29 cellular contexts compared by ENCODE assay signal in the genomic region with DNA sequence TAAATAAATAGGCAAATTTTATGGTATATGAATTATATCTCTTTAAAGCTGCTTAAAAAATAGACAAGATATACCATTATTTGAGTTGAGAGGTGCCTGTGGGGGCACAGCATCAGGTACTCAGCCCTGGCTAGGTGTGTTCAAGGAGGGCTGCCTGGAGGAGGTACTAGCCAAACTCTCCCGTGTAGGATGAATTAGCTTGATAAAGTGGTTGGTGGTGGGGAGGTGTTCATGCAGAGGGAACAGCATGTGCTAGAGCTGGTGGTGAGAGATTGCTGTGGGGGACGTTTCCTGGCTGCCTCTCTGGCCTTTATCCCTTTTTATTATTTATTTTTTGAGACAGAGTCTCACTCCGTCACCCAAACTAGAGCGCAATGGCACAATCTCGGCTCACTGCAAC.
"Had no signal": no experiment of that assay in that cellular context is flagged by ENCODE, and none has a peak within 500 bp of the region (broad histone marks: within the 10 kb centered on the region; RNA-seq: fewer than 3 reads in every experiment).

No MANE protein-coding gene starts in this region.

- H3K36me3 ChIP-seq: lower lobe of right lung, pancreas, prostate gland, stomach, thyroid gland, transverse colon, upper lobe of right lung had no signal

- ATAC-seq: left cardiac atrium; left lobe of liver; lower lobe of right lung; pancreas; right cardiac atrium; sciatic nerve; stimulated activated naive B cell treated with anti-CD40 and anti-IgM and Interleukin-4, amounts not matched to agents 10 μg/mL and 1 μg/mL and 100 μg/mL, for 72 hours; stimulated activated naive CD8-positive, alpha-beta T cell treated with anti-CD3 and anti-CD28 coated beads, Interleukin-15, Interleukin-2, amounts not matched to agents 100 U/mL and 50 U/mL, for 24 hours; upper lobe of right lung had no signal

- FAIRE-seq: pancreas, urothelium cell line had no signal

- H3K27ac ChIP-seq: hepatocyte, lower lobe of right lung, pancreas, prostate gland, skin epidermis, stomach, testis, thyroid gland, transverse colon, upper lobe of right lung had no signal

- H3K4me1 ChIP-seq: pancreas, prostate gland, testis had no signal

- H3K4me3 ChIP-seq: hepatocyte, lower lobe of right lung, pancreas, prostate gland, skin epidermis, stomach, testis, thyroid gland, transverse colon, upper lobe of right lung had no signal

- H3K27me3 ChIP-seq: hepatocyte, pancreas, testis, thyroid gland had no signal

- H3K79me2 ChIP-seq: hepatocyte had no signal

- H3K36me3 Mint-ChIP-seq: mesothelial cell of epicardium; naive B cell; stimulated activated naive B cell treated with anti-CD40 and anti-IgM and Interleukin-4, amounts not matched to agents 10 μg/mL and 1 μg/mL and 100 μg/mL, for 72 hours had no signal

- H3K4me2 ChIP-seq: hepatocyte had no signal

- H2AFZ ChIP-seq: hepatocyte had no signal

- DNase-seq: islet precursor cell; left cardiac atrium; lower lobe of right lung; mammary epithelial cell; naive B cell; nucleus accumbens; pancreas; retina; right cardiac atrium; stimulated activated CD4-positive, alpha-beta T cell treated with anti-CD3 and anti-CD28 coated beads, Interleukin-12 subunit alpha, Interleukin-12 subunit beta, amount 100 ng/mL, for 4 hours; stimulated activated CD4-positive, alpha-beta T cell treated with anti-CD3 and anti-CD28 coated beads, Interleukin-15, amount 100 ng/mL, for 24 hours; stimulated activated CD4-positive, alpha-beta T cell treated with anti-CD3 and anti-CD28 coated beads, Interleukin-2, amount 100 ng/mL, for 24 hours; stimulated activated CD4-positive, alpha-beta T cell treated with anti-CD3 and anti-CD28 coated beads, Interleukin-4, amount 100 ng/mL, for 1 hour; stimulated activated naive B cell treated with anti-CD40 and anti-IgM and Interleukin-4, amounts not matched to agents 10 μg/mL and 1 μg/mL and 100 μg/mL, for 72 hours; stimulated activated naive CD8-positive, alpha-beta T cell treated with anti-CD3 and anti-CD28 coated beads, Interleukin-15, Interleukin-2, amounts not matched to agents 100 U/mL and 50 U/mL, for 24 hours; stomach; testis; thyroid gland; transverse colon; upper lobe of right lung had no signal

- H3K9me3 ChIP-seq: lower lobe of right lung, pancreas, prostate gland, stomach, testis, thyroid gland, transverse colon, upper lobe of right lung had no signal

- H3K27ac Mint-ChIP-seq: mesothelial cell of epicardium; nephron; stimulated activated naive B cell treated with anti-CD40 and anti-IgM and Interleukin-4, amounts not matched to agents 10 μg/mL and 1 μg/mL and 100 μg/mL, for 72 hours had no signal

- H3K4me3 Mint-ChIP-seq: mesothelial cell of epicardium; naive B cell; nephron; neural crest cell; stimulated activated naive B cell treated with anti-CD40 and anti-IgM and Interleukin-4, amounts not matched to agents 10 μg/mL and 1 μg/mL and 100 μg/mL, for 72 hours had no signal

- H3K9me3 Mint-ChIP-seq: mesothelial cell of epicardium; naive B cell; nephron; neural crest cell; stimulated activated naive B cell treated with anti-CD40 and anti-IgM and Interleukin-4, amounts not matched to agents 10 μg/mL and 1 μg/mL and 100 μg/mL, for 72 hours had no signal
